In genomic region chr11:66958956-66959274, GRCh38 we compare ENCODE assay signal across 8 cellular contexts. TPM values are rescaled to one million over a fixed set of nuclear protein-coding genes. Genes with fewer than 3 reads are reported as not detected.
DNase-seq lines count a peak whose midpoint lies in the region; ATAC-seq and TF ChIP-seq lines count a peak whose summit lies in the region.

No MANE protein-coding gene starts in this region.

- ATAC-seq in CD4-positive, CD25-positive, alpha-beta regulatory T cell (ENCODE audit: low read depth in 2 of 2): no peak
- ATAC-seq in effector memory CD8-positive, alpha-beta T cell (replicated peaks): no peak
- no peak for ATAC-seq in GM21390 (IDR thresholded peaks at IDR 0.05; ENCODE audit: unreplicated experiment)
- no peak for ATAC-seq in GM18868 (IDR thresholded peaks at IDR 0.05; ENCODE audit: unreplicated experiment)
- no peak for ATAC-seq in GM18861 (IDR thresholded peaks at IDR 0.05; ENCODE audit: unreplicated experiment)

- peak overlapping the region; percentile 70 for H3K27ac ChIP-seq in CD4-positive, CD25-positive, alpha-beta regulatory T cell (ENCODE audit: insufficient read depth, low read length, poor library complexity, severe bottlenecking)
- no peak overlapping the region for H3K27ac ChIP-seq in OCI-LY7 (ENCODE audit: low read depth, low read length, poor library complexity, severe bottlenecking)

- no peaks in the 10 kb centered on the region for H3K9me3 ChIP-seq in CD4-positive, CD25-positive, alpha-beta regulatory T cell (ENCODE audit: control insufficient read depth in 2 of 2, low read length in 2 of 2)
- no peaks in the 10 kb centered on the region; the same call in 1 of the 2 replicates for H3K9me3 ChIP-seq in OCI-LY7 (ENCODE audit: low read length)
- H3K9me3 ChIP-seq in neuron (ENCODE audit: low read length): no peaks in the 10 kb centered on the region

- peaks cover 0 to 2% (median 0%) of the 10 kb centered on the region in 7 donors for H3K9me3 Mint-ChIP-seq in CD4-positive, CD25-positive, alpha-beta regulatory T cell
- H3K9me3 Mint-ChIP-seq in effector memory CD8-positive, alpha-beta T cell: no peaks in the 10 kb centered on the region

- no peak for TF ChIP-seq CTCF in OCI-LY7 (conservative IDR thresholded peaks at IDR 0.05; ENCODE audit: low read length)

- no peak for DNase-seq in CD4-positive, CD25-positive, alpha-beta regulatory T cell
- no peak for DNase-seq in OCI-LY7 (ENCODE audit: low spot score)
- no peak for DNase-seq in effector memory CD8-positive, alpha-beta T cell
- DNase-seq in NCI-H345 treated with DMSO at 0.1 percent for 48 hours (lab: John Stamatoyannopoulos, UW; ENCODE audit: unreplicated experiment): no peak

- H3K27ac Mint-ChIP-seq in CD4-positive, CD25-positive, alpha-beta regulatory T cell: peak overlapping the region in 2 of 3 donors; percentile 66 to 81
- peak overlapping the region; percentile 47 to 78 for H3K27ac Mint-ChIP-seq in effector memory CD8-positive, alpha-beta T cell

- no TSS peak for BruUV-seq in OCI-LY7 (replicated peaks; lab: Mats Ljungman, UMichigan)

- H2AFZ ChIP-seq in OCI-LY7 (ENCODE audit: low read length): peak overlapping the region; percentile 76
- H2AFZ ChIP-seq in neuron (ENCODE audit: low read depth, low read length): peak overlapping the region; percentile 72

- H3K36me3 ChIP-seq in CD4-positive, CD25-positive, alpha-beta regulatory T cell (ENCODE audit: control insufficient read depth, insufficient read depth, low read length): no peaks in the 10 kb centered on the region
- H3K36me3 ChIP-seq in OCI-LY7 (ENCODE audit: insufficient read depth, low read length) (no peaks in the 10 kb centered on the region), neuron (ENCODE audit: insufficient read depth, low read length) (no peaks in the 10 kb centered on the region)

- H3K36me3 Mint-ChIP-seq in CD4-positive, CD25-positive, alpha-beta regulatory T cell: no peaks in the 10 kb centered on the region
- peaks cover 8% of the 10 kb centered on the region for H3K36me3 Mint-ChIP-seq in effector memory CD8-positive, alpha-beta T cell (ENCODE audit: insufficient read depth)

- H4K20me1 ChIP-seq in OCI-LY7 (ENCODE audit: insufficient read depth, low read length): no peaks in the 10 kb centered on the region

- H3K4me1 ChIP-seq in CD4-positive, CD25-positive, alpha-beta regulatory T cell (ENCODE audit: control insufficient read depth, insufficient read depth, low read length, poor library complexity, severe bottlenecking): peaks cover 13% of the 10 kb centered on the region
- H3K4me1 ChIP-seq in OCI-LY7 (ENCODE audit: insufficient read depth, low read length, poor library complexity, severe bottlenecking) (peaks cover 13% of the 10 kb centered on the region), neuron (ENCODE audit: insufficient read depth, low read length) (peaks cover 12% of the 10 kb centered on the region)

- POLR2A ChIA-PET in OCI-LY7 (lab: Charles Lee): no interaction called here

- H3K79me2 ChIP-seq in OCI-LY7 (ENCODE audit: insufficient read depth, low read depth, low read length): no peaks in the 10 kb centered on the region

- peaks cover 5 to 29% (median 18%) of the 10 kb centered on the region in 4 donors for H3K4me1 Mint-ChIP-seq in CD4-positive, CD25-positive, alpha-beta regulatory T cell
- H3K4me1 Mint-ChIP-seq in effector memory CD8-positive, alpha-beta T cell (ENCODE audit: low read depth in 2 of 2): peaks cover 9 to 14% of the 10 kb centered on the region in 2 donors

- H3K4me2 ChIP-seq in OCI-LY7 (ENCODE audit: low read length): peak overlapping the region; percentile 45

- intact Hi-C loops in OCI-LY7 (cut with micrococcal nuclease; ENCODE audit: unreplicated experiment): no loop called here

- H3K4me3 Mint-ChIP-seq in CD4-positive, CD25-positive, alpha-beta regulatory T cell: peak overlapping the region; percentile 92 to 95 (median 93)
- H3K4me3 Mint-ChIP-seq in effector memory CD8-positive, alpha-beta T cell: peak overlapping the region; percentile 75 to 79

- H3K4me3 ChIP-seq in CD4-positive, CD25-positive, alpha-beta regulatory T cell (ENCODE audit: low read depth, low read length): peak overlapping the region; percentile 84
- peak overlapping the region; percentile 61 for H3K4me3 ChIP-seq in OCI-LY7 (ENCODE audit: low read depth, low read length, poor library complexity, severe bottlenecking)
- H3K4me3 ChIP-seq in neuron (ENCODE audit: low read length): peak overlapping the region; percentile 46

- H3K27me3 Mint-ChIP-seq in CD4-positive, CD25-positive, alpha-beta regulatory T cell: peaks cover 11% of the 10 kb centered on the region
- H3K27me3 Mint-ChIP-seq in effector memory CD8-positive, alpha-beta T cell: no peaks in the 10 kb centered on the region

- no peaks in the 10 kb centered on the region for H3K9me2 ChIP-seq in OCI-LY7 (ENCODE audit: insufficient read depth, low read length)

- no peaks in the 10 kb centered on the region for H3K27me3 ChIP-seq in CD4-positive, CD25-positive, alpha-beta regulatory T cell (ENCODE audit: control insufficient read depth, insufficient read depth, low read length)
- H3K27me3 ChIP-seq in neuron (ENCODE audit: insufficient read depth, low read length): no peaks in the 10 kb centered on the region

- CTCF ChIA-PET in OCI-LY7 (lab: Charles Lee; ENCODE audit: unreplicated experiment): interaction anchor here (0.5 kb wide), 1 partner anchor 63 kb away, joined by 6 read pairs; no protein-coding TSS in a partner anchor

RNA-seq across cellular contexts. Expression of gene PC, which starts 0.7 kb away (rescaled TPM):
- total RNA-seq in CD4-positive, CD25-positive, alpha-beta regulatory T cell: 7.4 TPM
- 1 to 10 TPM; 2.0 to 4.9 (median 3.9) TPM for polyA plus RNA-seq in CD4-positive, CD25-positive, alpha-beta regulatory T cell
- total RNA-seq in OCI-LY7 (2014; rRNA removed; shearing (Covaris generic)): 10.4 and 10.5 TPM in 2 replicates
- total RNA-seq in OCI-LY7 (2022): 12.7 and 17.0 TPM in 2 replicates

RNA-seq across cellular contexts. Expression of gene C11orf86, which starts 16.2 kb away (rescaled TPM):
- not detected for total RNA-seq in CD4-positive, CD25-positive, alpha-beta regulatory T cell
- not detected for polyA plus RNA-seq in CD4-positive, CD25-positive, alpha-beta regulatory T cell
- not detected in 2 replicates for total RNA-seq in OCI-LY7 (2014; rRNA removed; shearing (Covaris generic))
- not detected in 2 replicates for total RNA-seq in OCI-LY7 (2022)
